In the genomic region with DNA sequence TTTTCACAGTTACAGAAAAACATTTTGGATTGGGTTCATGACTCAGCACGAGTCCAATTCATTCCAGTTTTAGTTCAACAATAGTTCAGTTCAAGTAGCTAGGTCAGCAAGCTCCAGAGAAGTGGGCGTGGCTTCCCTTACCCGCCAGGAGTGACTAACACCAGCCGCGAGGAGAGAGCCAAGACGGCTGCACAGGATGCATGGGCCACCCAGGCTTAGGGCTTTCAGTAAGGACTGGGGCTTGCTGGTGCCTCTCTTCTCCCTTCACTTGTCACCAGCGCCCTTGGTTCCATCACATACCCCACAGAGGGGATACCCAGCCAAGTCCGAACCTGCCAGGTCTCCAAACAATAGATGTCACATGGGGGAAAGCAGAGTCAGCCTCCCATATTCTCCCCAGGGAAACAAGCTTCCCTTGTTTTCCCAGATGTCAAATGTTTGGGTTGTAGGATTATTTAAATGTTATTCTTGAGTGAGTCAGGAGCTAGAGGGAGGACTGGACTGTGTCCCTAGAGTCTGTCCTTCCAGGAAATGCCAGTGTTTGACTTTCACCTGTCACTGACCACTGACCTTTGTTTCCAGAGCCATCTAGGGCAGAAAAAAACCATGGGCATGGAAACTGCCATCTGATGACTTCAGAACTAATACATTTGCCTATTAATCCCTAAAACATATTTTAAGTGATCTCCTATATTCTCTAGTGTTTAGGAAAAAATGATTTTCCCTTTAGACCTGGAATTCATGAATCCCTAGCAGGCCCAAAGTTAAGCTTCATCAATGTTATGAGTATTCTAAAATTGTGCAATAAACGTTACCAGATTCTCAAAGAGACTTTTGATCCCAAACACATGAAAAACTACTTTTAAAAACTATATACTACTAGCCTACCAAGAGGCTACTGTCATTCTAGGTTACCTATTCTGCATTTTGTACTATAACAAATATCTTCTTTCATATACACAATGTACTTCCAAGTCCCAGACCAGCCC, we compare ENCODE assay signal across 9 cellular contexts. TPM values are rescaled to one million over a fixed set of nuclear protein-coding genes. Genes with fewer than 3 reads are reported as not detected.
DNase-seq lines count a peak whose midpoint lies in the region; ATAC-seq lines count a peak whose summit lies in the region.
"Had no signal": no experiment of that assay in that cellular context is flagged by ENCODE, and none has a peak within 500 bp of the region (broad histone marks: within the 10 kb centered on the region; RNA-seq: fewer than 3 reads in every experiment).

No MANE protein-coding gene starts in this region.

- peak; percentile 93 for ATAC-seq in Right ventricle myocardium superior (ENCODE audit: poor library complexity)
- no peak for ATAC-seq in HG02642 (IDR thresholded peaks at IDR 0.05; ENCODE audit: poor library complexity, unreplicated experiment)
- ATAC-seq in GM21447 (IDR thresholded peaks at IDR 0.05; ENCODE audit: unreplicated experiment), result no peak

- peak overlapping the region; percentile 19 for H3K27ac Mint-ChIP-seq in activated T-helper 2 cell treated with anti-CD3 and anti-CD28 coated beads, Interferon-gamma antibody, Interleukin-2, Interleukin-4, amounts not matched to agents 10 μg/mL and 5 μg/mL and 100 μg/mL, durations not matched to agents 14 hours and 24 hours and 36 hours
- H3K27ac Mint-ChIP-seq: activated naive CD8-positive, alpha-beta T cell had no signal

- peaks cover 95% of the 10 kb centered on the region for H3K36me3 Mint-ChIP-seq in activated T-helper 2 cell treated with anti-CD3 and anti-CD28 coated beads, Interferon-gamma antibody, Interleukin-2, Interleukin-4, amounts not matched to agents 10 μg/mL and 5 μg/mL and 100 μg/mL, durations not matched to agents 14 hours and 24 hours and 36 hours (ENCODE audit: low read depth)
- H3K36me3 Mint-ChIP-seq: activated naive CD8-positive, alpha-beta T cell had no signal

- no peaks in the 10 kb centered on the region for H3K27me3 Mint-ChIP-seq in activated T-helper 2 cell treated with anti-CD3 and anti-CD28 coated beads, Interferon-gamma antibody, Interleukin-2, Interleukin-4, amounts not matched to agents 10 μg/mL and 5 μg/mL and 100 μg/mL, durations not matched to agents 14 hours and 24 hours and 36 hours (ENCODE audit: low read depth)
- H3K27me3 Mint-ChIP-seq: activated naive CD8-positive, alpha-beta T cell had no signal

- H3K4me3 Mint-ChIP-seq in activated T-helper 2 cell treated with anti-CD3 and anti-CD28 coated beads, Interferon-gamma antibody, Interleukin-2, Interleukin-4, amounts not matched to agents 10 μg/mL and 5 μg/mL and 100 μg/mL, durations not matched to agents 14 hours and 24 hours and 36 hours (ENCODE audit: low read depth), result no peak overlapping the region
- H3K4me3 Mint-ChIP-seq: activated naive CD8-positive, alpha-beta T cell had no signal

- no peaks in the 10 kb centered on the region for H3K9me3 Mint-ChIP-seq in activated T-helper 2 cell treated with anti-CD3 and anti-CD28 coated beads, Interferon-gamma antibody, Interleukin-2, Interleukin-4, amounts not matched to agents 10 μg/mL and 5 μg/mL and 100 μg/mL, durations not matched to agents 14 hours and 24 hours and 36 hours

- DNase-seq in AG08396 (ENCODE audit: low spot score) (peak; percentile 89), LHCN-M2 (ENCODE audit: low read depth) (peak; percentile 99), Right ventricle myocardium superior (peak; percentile 95), pulmonary artery endothelial cell (ENCODE audit: low read depth, low spot score) (peak; percentile 90)
- no peak for DNase-seq in activated T-helper 2 cell treated with anti-CD3 and anti-CD28 coated beads, Interferon-gamma antibody, Interleukin-2, Interleukin-4, amounts not matched to agents 10 μg/mL and 5 μg/mL and 100 μg/mL, durations not matched to agents 14 hours and 24 hours and 36 hours (ENCODE audit: low spot score)
- no peak for DNase-seq in effector CD8-positive, alpha-beta T cell (lab: John Stamatoyannopoulos, UW)

- intact Hi-C loops in activated T-helper 2 cell treated with anti-CD3 and anti-CD28 coated beads, Interferon-gamma antibody, Interleukin-2, Interleukin-4, amounts not matched to agents 10 μg/mL and 5 μg/mL and 100 μg/mL, durations not matched to agents 14 hours and 24 hours and 36 hours (cut with micrococcal nuclease), result no loop called here
- intact Hi-C loops in Right ventricle myocardium superior (cut with DNase I), result no loop called here

- H3K4me1 Mint-ChIP-seq in activated T-helper 2 cell treated with anti-CD3 and anti-CD28 coated beads, Interferon-gamma antibody, Interleukin-2, Interleukin-4, amounts not matched to agents 10 μg/mL and 5 μg/mL and 100 μg/mL, durations not matched to agents 14 hours and 24 hours and 36 hours (ENCODE audit: low read depth), result peaks cover 53% of the 10 kb centered on the region

RNA-seq across cellular contexts. Expression of gene NIPAL4, which starts 51.9 kb away (rescaled TPM):
- total RNA-seq in LHCN-M2 (2014; rRNA removed) (not detected in 2 replicates), Right ventricle myocardium superior (not detected), pulmonary artery endothelial cell (not detected in 2 replicates)
- polyA plus RNA-seq in LHCN-M2 (2012), result 0.06 TPM
- 1.9 and 2.1 TPM in 2 replicates for total RNA-seq in activated T-helper 2 cell treated with anti-CD3 and anti-CD28 coated beads, Interferon-gamma antibody, Interleukin-2, Interleukin-4, amounts not matched to agents 10 μg/mL and 5 μg/mL and 100 μg/mL, durations not matched to agents 14 hours and 24 hours and 36 hours

Comparison
In these comparisons a context has a peak if more than half of its experiments do, and no peak if none do; other contexts are left out.
1. DNase-seq: peak in AG08396 (single experiment), LHCN-M2 (single experiment), Right ventricle myocardium superior (single experiment) and pulmonary artery endothelial cell (single experiment); none in activated T-helper 2 cell treated with anti-CD3 and anti-CD28 coated beads, Interferon-gamma antibody, Interleukin-2, Interleukin-4, amounts not matched to agents 10 μg/mL and 5 μg/mL and 100 μg/mL, durations not matched to agents 14 hours and 24 hours and 36 hours (single experiment) and effector CD8-positive, alpha-beta T cell (single experiment).